26 cellular contexts compared by ENCODE assay signal in the genomic region with DNA sequence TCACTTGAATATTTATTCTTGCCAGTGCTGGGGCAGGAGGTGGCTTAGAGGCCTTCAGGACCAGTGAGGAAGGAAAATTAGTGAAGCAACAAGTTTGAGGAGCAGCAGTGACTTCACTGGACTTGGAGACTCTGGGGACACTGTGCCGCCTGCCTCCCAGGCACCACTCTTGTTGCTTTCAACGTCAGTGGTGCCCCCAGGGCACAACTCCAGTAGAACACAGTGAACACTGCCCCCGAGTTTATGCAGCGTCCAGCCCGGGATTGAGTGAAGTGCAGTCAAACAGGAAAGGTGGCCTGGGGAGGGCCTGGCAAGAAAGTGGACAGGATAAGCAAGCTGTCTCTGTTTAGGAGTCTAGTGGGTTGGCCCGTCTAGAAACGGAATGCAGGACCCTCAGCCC. TPM values are rescaled to one million over a fixed set of nuclear protein-coding genes. Genes with fewer than 3 reads are reported as not detected.
DNase-seq lines count a peak whose midpoint lies in the region; ATAC-seq, FAIRE-seq and TF ChIP-seq lines count a peak whose summit lies in the region.
"Had no signal": no experiment of that assay in that cellular context is flagged by ENCODE, and none has a peak within 500 bp of the region (broad histone marks: within the 10 kb centered on the region; RNA-seq: fewer than 3 reads in every experiment).

No MANE protein-coding gene starts in this region.

- H3K27me3 Mint-ChIP-seq in progenitor cell of endocrine pancreas, result no peaks in the 10 kb centered on the region
- no peaks in the 10 kb centered on the region for H3K27me3 Mint-ChIP-seq in CD4-positive, alpha-beta T cell
- H3K27me3 Mint-ChIP-seq: CD4-positive, alpha-beta memory T cell had no signal

- H3K4me3 Mint-ChIP-seq in progenitor cell of endocrine pancreas (ENCODE audit: low read depth), result no peak overlapping the region
- no peak overlapping the region for H3K4me3 Mint-ChIP-seq in CD4-positive, alpha-beta T cell
- H3K4me3 Mint-ChIP-seq: CD14-positive monocyte; CD4-positive, alpha-beta memory T cell; GM23338; H9; HFFc6 had no signal

- ATAC-seq in left ventricle myocardium superior (no peak), Right ventricle myocardium superior (ENCODE audit: poor library complexity) (no peak)
- no peak for ATAC-seq in CD4-positive, alpha-beta T cell (ENCODE audit: poor library complexity)

- peaks cover 8% of the 10 kb centered on the region for H3K36me3 Mint-ChIP-seq in progenitor cell of endocrine pancreas (ENCODE audit: insufficient read depth)
- peaks cover 84% of the 10 kb centered on the region for H3K36me3 Mint-ChIP-seq in CD4-positive, alpha-beta T cell (ENCODE audit: low read depth)

- H3K4me1 Mint-ChIP-seq in progenitor cell of endocrine pancreas (ENCODE audit: low read depth), result no peaks in the 10 kb centered on the region
- H3K4me1 Mint-ChIP-seq in CD4-positive, alpha-beta T cell (ENCODE audit: low read depth), result no peaks in the 10 kb centered on the region
- H3K4me1 Mint-ChIP-seq: CD14-positive monocyte, GM23338, H9 had no signal

- FAIRE-seq in HTR-8/SVneo (lab: Jason Lieb, UNC), result peak; percentile 16
- FAIRE-seq: A549, GM12891, GM18507 had no signal

- DNase-seq in left ventricle myocardium superior (peak; percentile 11), Right ventricle myocardium superior (no peak), HTR-8/SVneo (ENCODE audit: insufficient read length, low spot score) (no peak), progenitor cell of endocrine pancreas (ENCODE audit: low spot score, unreplicated experiment) (no peak), NCI-H1436 (lab: John Stamatoyannopoulos, UW) (no peak), NCI-H1048 (lab: John Stamatoyannopoulos, UW) (no peak)
- no peak for DNase-seq in CD4-positive, alpha-beta T cell
- DNase-seq: 8988T; ACHN; AML-193; BE2C; Calu3; CD4-positive, alpha-beta memory T cell; COR-L47; DMS53; DMS79 treated with DMSO at 0.1 percent for 48 hours; GDM1; H9; HFFc6 had no signal

- no peaks in the 10 kb centered on the region for H3K27me3 ChIP-seq in CD4-positive, alpha-beta T cell (ENCODE audit: control insufficient read depth, insufficient read depth, low read length)
- H3K27me3 ChIP-seq: BE2C; BLaER1 treated with 17β-estradiol and CSF1 and Interleukin-3, amounts not matched to agents 10 nM and 100 nM had no signal

- TF ChIP-seq CTCF in progenitor cell of endocrine pancreas (IDR thresholded peaks at IDR 0.05; ENCODE audit: unreplicated experiment), result no peak
- no peak for TF ChIP-seq CTCF in CD4-positive, alpha-beta T cell (IDR thresholded peaks at IDR 0.05)

- POLR2A ChIA-PET in CD4-positive, alpha-beta T cell (lab: Charles Lee), result no interaction called here

- H3K27ac Mint-ChIP-seq in progenitor cell of endocrine pancreas, result peak overlapping the region; percentile 8
- H3K27ac Mint-ChIP-seq in CD4-positive, alpha-beta T cell, result no peak overlapping the region
- H3K27ac Mint-ChIP-seq: CD4-positive, alpha-beta memory T cell; GM23338; H9 had no signal

- no peaks in the 10 kb centered on the region for H3K9me3 ChIP-seq in CD4-positive, alpha-beta T cell (ENCODE audit: control insufficient read depth, low read length)
- H3K9me3 ChIP-seq: A549; BE2C; BLaER1 treated with 17β-estradiol and CSF1 and Interleukin-3, amounts not matched to agents 10 nM and 100 nM had no signal

- CTCF ChIA-PET in CD4-positive, alpha-beta T cell (lab: Charles Lee), result interaction anchor here (0.6 kb wide), 1 partner anchor 10 kb away, joined by 5 read pairs; no protein-coding TSS in a partner anchor

- intact Hi-C loops in left ventricle myocardium superior (cut with micrococcal nuclease), result no loop called here
- intact Hi-C loops in Right ventricle myocardium superior (cut with DNase I), result no loop called here
- intact Hi-C loops in CD4-positive, alpha-beta T cell (cut with DNase I, micrococcal nuclease), result no loop called here

- no peaks in the 10 kb centered on the region for H3K9me3 Mint-ChIP-seq in progenitor cell of endocrine pancreas (ENCODE audit: low read depth)
- no peaks in the 10 kb centered on the region for H3K9me3 Mint-ChIP-seq in CD4-positive, alpha-beta T cell
- H3K9me3 Mint-ChIP-seq: CD14-positive monocyte; CD4-positive, alpha-beta memory T cell; GM23338; H9; HFFc6 had no signal

- no peak overlapping the region for H3K27ac ChIP-seq in CD4-positive, alpha-beta T cell (ENCODE audit: low read depth, low read length)
- H3K27ac ChIP-seq: A549; BLaER1 treated with 17β-estradiol and CSF1 and Interleukin-3, amounts not matched to agents 10 nM and 100 nM had no signal

RNA-seq across cellular contexts. Expression of gene NAT9, which starts 24.4 kb away (rescaled TPM):
- total RNA-seq in left ventricle myocardium superior (21.1 TPM), Right ventricle myocardium superior (18.6 TPM), progenitor cell of endocrine pancreas (59.6 and 60.2 TPM in 2 replicates)
- 10 to 100 TPM; 34.6 to 38.2 TPM for total RNA-seq in CD4-positive, alpha-beta T cell

RNA-seq across cellular contexts. Expression of gene NHERF1, which starts 52.1 kb away (rescaled TPM):
- total RNA-seq in left ventricle myocardium superior (16.0 TPM), Right ventricle myocardium superior (13.7 TPM), progenitor cell of endocrine pancreas (135 and 143 TPM in 2 replicates)
- 10 to 100 TPM; 68.4 to 72.4 TPM for total RNA-seq in CD4-positive, alpha-beta T cell

RNA-seq across cellular contexts. Expression of gene GRIN2C, which starts 59.2 kb away (rescaled TPM):
- 0.52 TPM for total RNA-seq in left ventricle myocardium superior
- total RNA-seq in Right ventricle myocardium superior, result 0.65 TPM
- 0.57 and 0.84 TPM in 2 replicates for total RNA-seq in progenitor cell of endocrine pancreas
- total RNA-seq in CD4-positive, alpha-beta T cell, result not detected
- total RNA-seq: Calu3, Daoy had no signal
